Comparison of ENCODE assay signal across 22 cellular contexts in genomic region chr3:72973786-72974185, GRCh38.
"Had no signal": no experiment of that assay in that cellular context is flagged by ENCODE, and none has a peak within 500 bp of the region (broad histone marks: within the 10 kb centered on the region; RNA-seq: fewer than 3 reads in every experiment).

No MANE protein-coding gene starts in this region.

- H3K27ac ChIP-seq: ascending aorta, coronary artery, neural progenitor cell, prostate gland, right atrium auricular region, VCaP had no signal

- H3K4me3 ChIP-seq: ascending aorta, coronary artery, mucosa of descending colon, neural progenitor cell, prostate gland, right atrium auricular region had no signal

- H3K36me3 ChIP-seq: neural progenitor cell, prostate gland, right atrium auricular region had no signal

- H3K36me3 Mint-ChIP-seq: activated naive CD4-positive, alpha-beta T cell treated with anti-CD3 and anti-CD28 coated beads, Interleukin-2, amount 50 U/mL, for 24 hours; neural progenitor cell; T-cell had no signal

- H3K27me3 ChIP-seq: ascending aorta, neural progenitor cell, right atrium auricular region had no signal

- H3K4me1 ChIP-seq: ascending aorta, prostate gland, right atrium auricular region had no signal

- ATAC-seq: activated CD4-positive, CD25-positive, alpha-beta regulatory T cell treated with anti-CD3 and anti-CD28 coated beads, Interleukin-2, amount 50 U/mL, for 24 hours; activated CD8-positive, alpha-beta memory T cell treated with anti-CD3 and anti-CD28 coated beads, Interleukin-2, amount 10 ng/mL, durations not matched to agents 7 days and 5 days; activated CD8-positive, alpha-beta T cell treated with anti-CD3 and anti-CD28 coated beads for 36 hours; SK-N-SH treated with all-trans-retinoic acid at 6 μM for 48 hours; T-cell had no signal

- H3K4me2 ChIP-seq: neural progenitor cell had no signal

- H3K27me3 Mint-ChIP-seq: activated CD4-positive, alpha-beta T cell treated with anti-CD3 and anti-CD28 coated beads, Interleukin-2, amount 10 ng/mL, durations not matched to agents 24 days and 14 days; activated naive CD4-positive, alpha-beta T cell treated with anti-CD3 and anti-CD28 coated beads, Interleukin-2, amount 50 U/mL, for 24 hours; T-cell had no signal

- H3K9me3 Mint-ChIP-seq: activated CD4-positive, alpha-beta T cell treated with anti-CD3 and anti-CD28 coated beads, Interleukin-2, amount 10 ng/mL, durations not matched to agents 24 days and 14 days; activated CD8-positive, alpha-beta T cell treated with anti-CD3 and anti-CD28 coated beads for 36 hours; activated naive CD4-positive, alpha-beta T cell treated with anti-CD3 and anti-CD28 coated beads, Interleukin-2, amount 50 U/mL, for 24 hours; T-cell; T-helper 2 cell treated with Interferon-gamma antibody and Interleukin-4, amounts not matched to agents 5 μg/mL and 100 μg/mL, for 36 hours had no signal

- DNase-seq: activated CD4-positive, alpha-beta T cell treated with anti-CD3 and anti-CD28 coated beads, Interleukin-2, amount 10 ng/mL, durations not matched to agents 24 days and 14 days; activated CD8-positive, alpha-beta memory T cell treated with anti-CD3 and anti-CD28 coated beads, Interleukin-2, amount 10 ng/mL, durations not matched to agents 7 days and 5 days; activated CD8-positive, alpha-beta T cell treated with anti-CD3 and anti-CD28 coated beads for 36 hours; activated gamma-delta T cell treated with Interleukin-2 at 50 U/mL for 16 hours; activated T-cell treated with anti-CD3 and anti-CD28 coated beads for 4 hours; cerebellar nuclear complex; foreskin fibroblast; left cardiac atrium; stimulated activated CD4-positive, alpha-beta T cell treated with anti-CD3 and anti-CD28 coated beads, Interleukin-4, amount 100 ng/mL, for 24 hours; stimulated activated naive CD4-positive, alpha-beta T cell treated with Interleukin-2 at 50 U/mL for 16 hours; T-cell had no signal

- H3K27ac Mint-ChIP-seq: activated CD4-positive, alpha-beta T cell treated with anti-CD3 and anti-CD28 coated beads, Interleukin-2, amount 10 ng/mL, durations not matched to agents 24 days and 14 days; activated CD8-positive, alpha-beta memory T cell treated with anti-CD3 and anti-CD28 coated beads, Interleukin-2, amount 10 ng/mL, durations not matched to agents 7 days and 5 days; activated CD8-positive, alpha-beta T cell treated with anti-CD3 and anti-CD28 coated beads for 36 hours; activated naive CD4-positive, alpha-beta T cell treated with anti-CD3 and anti-CD28 coated beads, Interleukin-2, amount 50 U/mL, for 24 hours; neural progenitor cell; T-cell; T-helper 2 cell treated with Interferon-gamma antibody and Interleukin-4, amounts not matched to agents 5 μg/mL and 100 μg/mL, for 36 hours had no signal

- H3K9me3 ChIP-seq: ascending aorta, mucosa of descending colon, prostate gland, right atrium auricular region had no signal

- H3K4me3 Mint-ChIP-seq: activated CD4-positive, alpha-beta T cell treated with anti-CD3 and anti-CD28 coated beads, Interleukin-2, amount 10 ng/mL, durations not matched to agents 24 days and 14 days; activated CD8-positive, alpha-beta memory T cell treated with anti-CD3 and anti-CD28 coated beads, Interleukin-2, amount 10 ng/mL, durations not matched to agents 7 days and 5 days; activated CD8-positive, alpha-beta T cell treated with anti-CD3 and anti-CD28 coated beads for 36 hours; activated naive CD4-positive, alpha-beta T cell treated with anti-CD3 and anti-CD28 coated beads, Interleukin-2, amount 50 U/mL, for 24 hours; neural progenitor cell; T-cell; T-helper 2 cell treated with Interferon-gamma antibody and Interleukin-4, amounts not matched to agents 5 μg/mL and 100 μg/mL, for 36 hours had no signal
